8 cellular contexts compared by ENCODE assay signal in genomic region chr22:36453855-36454378, GRCh38. TPM values are rescaled to one million over a fixed set of nuclear protein-coding genes. Genes with fewer than 3 reads are reported as not detected.
DNase-seq lines count a peak whose midpoint lies in the region; ATAC-seq and TF ChIP-seq lines count a peak whose summit lies in the region.

No MANE protein-coding gene starts in this region.

- no peak overlapping the region for H3K14ac ChIP-seq in trophoblast cell (ENCODE audit: low read length)

- no peak for TF ChIP-seq CTCF in C4-2B (conservative IDR thresholded peaks at IDR 0.05)
- no peak for TF ChIP-seq CTCF in Panc1 (IDR thresholded peaks at IDR 0.05)

- in situ Hi-C loops in Panc1 (cut with HindIII; ENCODE audit: low pct_unique_long_range_greater_than_20kb, low sequenced_read_pairs) = no loop called here

- ATAC-seq in Panc1 (no peak), GM18868 (IDR thresholded peaks at IDR 0.05; ENCODE audit: unreplicated experiment) (no peak), sciatic nerve (no peak)

- peaks cover 19% of the 10 kb centered on the region for H3K79me1 ChIP-seq in trophoblast cell (ENCODE audit: low read length)

- no peaks in the 10 kb centered on the region for H3K27me3 ChIP-seq in Panc1 (ENCODE audit: control insufficient read depth, insufficient read depth, low read length)
- no peaks in the 10 kb centered on the region for H3K27me3 ChIP-seq in trophoblast cell (ENCODE audit: insufficient read depth, low read length)

- H3K4me3 ChIP-seq in Panc1 (ENCODE audit: low read depth in 2 of 2, low read length in 2 of 2) (no peak overlapping the region), trophoblast cell (ENCODE audit: low read depth, low read length) (no peak overlapping the region)

- no peak overlapping the region for H3K23ac ChIP-seq in trophoblast cell (ENCODE audit: low read length)

- H3K9me3 Mint-ChIP-seq in dendritic cell treated with granulocyte-macrophage colony-stimulating factor and Interleukin-4, amounts not matched to agents 40 ng/mL and 50 ng/mL, for 4 days = no peaks in the 10 kb centered on the region

- intact Hi-C loops in Panc1 (cut with micrococcal nuclease; ENCODE audit: unreplicated experiment) (no loop called here), sciatic nerve (cut with DNase I) (no loop called here)
- intact Hi-C loops in dendritic cell treated with granulocyte-macrophage colony-stimulating factor and Interleukin-4, amounts not matched to agents 40 ng/mL and 50 ng/mL, for 4 days (cut with micrococcal nuclease) = loop anchor here (5.0 kb wide), 2 partner anchors 67 to 122 kb away; partner anchors contain the start of gene MYH9

- peak overlapping the region; percentile 71 for H4K91ac ChIP-seq in trophoblast cell (ENCODE audit: low read depth, low read length)

- POLR2A ChIA-PET in Panc1 (lab: Charles Lee) = no interaction called here

- H3K18ac ChIP-seq in trophoblast cell (ENCODE audit: low read length) = no peak overlapping the region

- H3K36me3 ChIP-seq in Panc1 (ENCODE audit: control insufficient read depth, insufficient read depth, low read length) = no peaks in the 10 kb centered on the region
- H3K36me3 ChIP-seq in trophoblast cell (ENCODE audit: control insufficient read depth in 1 of 2, insufficient read depth in 2 of 2, low read length in 2 of 2) = no peaks in the 10 kb centered on the region

- CTCF ChIA-PET in Panc1 (lab: Charles Lee) = no interaction called here

- H3K79me2 ChIP-seq in trophoblast cell (ENCODE audit: control insufficient read depth, insufficient read depth, low read length, poor library complexity) = peaks cover 5% of the 10 kb centered on the region

- no peaks in the 10 kb centered on the region for H3K36me3 Mint-ChIP-seq in dendritic cell treated with granulocyte-macrophage colony-stimulating factor and Interleukin-4, amounts not matched to agents 40 ng/mL and 50 ng/mL, for 4 days (ENCODE audit: low read depth)

- H2AFZ ChIP-seq in trophoblast cell (ENCODE audit: insufficient read depth, low read length, poor library complexity) = peak overlapping the region; percentile 86

- BruUV-seq in Panc1 (replicated peaks; lab: Mats Ljungman, UMichigan) = TSS peak; percentile 92

- no peak overlapping the region for H3K27ac Mint-ChIP-seq in dendritic cell treated with granulocyte-macrophage colony-stimulating factor and Interleukin-4, amounts not matched to agents 40 ng/mL and 50 ng/mL, for 4 days

- H3K4ac ChIP-seq in trophoblast cell (ENCODE audit: low read depth, low read length) = peak overlapping the region; percentile 3

- DNase-seq in Panc1 (ENCODE audit: low read depth, low spot score) (no peak), trophoblast cell (no peak), C1 segment of cervical spinal cord (lab: John Stamatoyannopoulos, UW) (no peak), amniotic stem cell (lab: John Stamatoyannopoulos, UW) (no peak), sciatic nerve (ENCODE audit: low spot score) (no peak)

- no peaks in the 10 kb centered on the region for H3K9me3 ChIP-seq in Panc1 (ENCODE audit: control insufficient read depth, insufficient read depth, low read depth, low read length)
- H3K9me3 ChIP-seq in trophoblast cell (ENCODE audit: insufficient read depth, low read depth, low read length) = no peaks in the 10 kb centered on the region

- peaks cover 2% of the 10 kb centered on the region for H3K27me3 Mint-ChIP-seq in dendritic cell treated with granulocyte-macrophage colony-stimulating factor and Interleukin-4, amounts not matched to agents 40 ng/mL and 50 ng/mL, for 4 days

- H2BK5ac ChIP-seq in trophoblast cell (ENCODE audit: low read depth, low read length, poor library complexity) = no peak overlapping the region

- no CpG with 5 or more reads among the region's 16 CpGs for WGBS in trophoblast cell (ENCODE audit: extremely low coverage, insufficient coverage, insufficient read length)

- no peak overlapping the region for H3K4me2 ChIP-seq in trophoblast cell (ENCODE audit: low read length)

- peaks cover 59% of the 10 kb centered on the region for H3K4me1 Mint-ChIP-seq in dendritic cell treated with granulocyte-macrophage colony-stimulating factor and Interleukin-4, amounts not matched to agents 40 ng/mL and 50 ng/mL, for 4 days (ENCODE audit: low read depth)

- peak overlapping the region; percentile 0 for H4K12ac ChIP-seq in trophoblast cell (ENCODE audit: low read depth, low read length)

- peak overlapping the region; percentile 68 for H3K4me3 Mint-ChIP-seq in dendritic cell treated with granulocyte-macrophage colony-stimulating factor and Interleukin-4, amounts not matched to agents 40 ng/mL and 50 ng/mL, for 4 days

- no peak overlapping the region for H4K8ac ChIP-seq in trophoblast cell (ENCODE audit: low read depth, low read length)

- H3K9ac ChIP-seq in trophoblast cell (ENCODE audit: low read length) = no peak overlapping the region

- peak overlapping the region; percentile 25 for H2BK120ac ChIP-seq in trophoblast cell (ENCODE audit: insufficient read depth, low read length, poor library complexity)

- H3K4me1 ChIP-seq in Panc1 (ENCODE audit: control insufficient read depth, insufficient read depth, low read length) = peaks cover 39% of the 10 kb centered on the region
- H3K4me1 ChIP-seq in trophoblast cell (ENCODE audit: control insufficient read depth in 1 of 2, insufficient read depth in 2 of 2, low read length in 2 of 2) = peaks cover 16 to 24% of the 10 kb centered on the region in 2 experiments

- H2AK5ac ChIP-seq in trophoblast cell (ENCODE audit: low read length) = peak overlapping the region; percentile 100

- H3K27ac ChIP-seq in C4-2B = peak overlapping the region; percentile 4; the same call in 1 of the 2 replicates
- peak overlapping the region; percentile 39; the same call in 1 of the 2 replicates for H3K27ac ChIP-seq in Panc1 (ENCODE audit: low read length)
- H3K27ac ChIP-seq in trophoblast cell (ENCODE audit: low read depth, low read length) = no peak overlapping the region

- peak overlapping the region; percentile 97 for H2BK12ac ChIP-seq in trophoblast cell (ENCODE audit: low read length)

RNA-seq across cellular contexts. Expression of gene TXN2, which starts 27.5 kb away (rescaled TPM):
- total RNA-seq in Panc1 (2021; ENCODE audit: unreplicated experiment) (64.1 TPM), sciatic nerve (45.4 TPM)
- 102 TPM for polyA plus RNA-seq in Panc1 (2012; ENCODE audit: insufficient read length)
- polyA plus RNA-seq in trophoblast cell (2013) = 47.7 and 47.8 TPM in 2 replicates

RNA-seq across cellular contexts. Expression of gene FOXRED2, which starts 52.9 kb away (rescaled TPM):
- total RNA-seq in Panc1 (2021; ENCODE audit: unreplicated experiment) (37.7 TPM), sciatic nerve (13.7 TPM)
- 24.4 TPM for polyA plus RNA-seq in Panc1 (2012; ENCODE audit: insufficient read length)
- polyA plus RNA-seq in trophoblast cell (2013) = 5.0 and 5.1 TPM in 2 replicates
